16 cellular contexts compared by ENCODE assay signal in genomic region chr16:30700971-30701370, GRCh38. TPM values are rescaled to one million over a fixed set of nuclear protein-coding genes. Genes with fewer than 3 reads are reported as not detected.
DNase-seq lines count a peak whose midpoint lies in the region; ATAC-seq and TF ChIP-seq lines count a peak whose summit lies in the region.
"Had no signal": no experiment of that assay in that cellular context is flagged by ENCODE, and none has a peak within 500 bp of the region (broad histone marks: within the 10 kb centered on the region; RNA-seq: fewer than 3 reads in every experiment).

No MANE protein-coding gene starts in this region.

- intact Hi-C loops in OCI-LY7 (cut with micrococcal nuclease; ENCODE audit: unreplicated experiment), result no loop called here

- H3K4me1 ChIP-seq in OCI-LY7 (ENCODE audit: insufficient read depth, low read length, poor library complexity, severe bottlenecking), result peaks cover 21% of the 10 kb centered on the region
- H3K4me1 ChIP-seq in smooth muscle cell (ENCODE audit: low read depth), result peaks cover 19% of the 10 kb centered on the region

- POLR2A ChIA-PET in OCI-LY7 (lab: Charles Lee), result no interaction called here

- 82% methylated on average over 5 of the region's 5 CpGs for WGBS in smooth muscle cell (ENCODE audit: low lambda C conversion rate)

- H4K20me1 ChIP-seq in OCI-LY7 (ENCODE audit: insufficient read depth, low read length) (no peaks in the 10 kb centered on the region; the same call in 1 of the 2 replicates), smooth muscle cell (ENCODE audit: low read depth) (peaks cover 30% of the 10 kb centered on the region)

- no peak for DNase-seq in activated naive CD4-positive, alpha-beta T cell treated with anti-CD3 and anti-CD28 coated beads, Interleukin-2, amount 50 U/mL, for 72 hours (ENCODE audit: low spot score in 2 of 2)
- DNase-seq in OCI-LY7 (ENCODE audit: low spot score) (no peak), fibroblast of the aortic adventitia (ENCODE audit: low read depth) (no peak), smooth muscle cell (lab: John Stamatoyannopoulos, UW; ENCODE audit: unreplicated experiment) (no peak), NCI-H1694 treated with DMSO at 0.1 percent for 48 hours (lab: John Stamatoyannopoulos, UW) (no peak), NCI-H524 treated with DMSO at 0.1 percent for 48 hours (lab: John Stamatoyannopoulos, UW) (no peak), T-helper 9 cell (no peak)
- DNase-seq: activated naive CD4-positive, alpha-beta T cell; naive thymus-derived CD4-positive, alpha-beta T cell; NCI-H2081 treated with DMSO at 0.1 percent for 48 hours; NCI-H748 treated with DMSO at 0.1 percent for 48 hours; RPMI8226; stimulated activated CD4-positive, alpha-beta T cell treated with anti-CD3 and anti-CD28 coated beads, Interleukin-4, amount 100 ng/mL, for 4 hours had no signal

- H3K27ac ChIP-seq in OCI-LY7 (ENCODE audit: low read depth, low read length, poor library complexity, severe bottlenecking), result no peak overlapping the region
- H3K27ac ChIP-seq in smooth muscle cell (ENCODE audit: low read depth), result peak overlapping the region; percentile 100

- no peak overlapping the region for H3K9ac ChIP-seq in smooth muscle cell (ENCODE audit: low read depth)

- H2AFZ ChIP-seq in OCI-LY7 (ENCODE audit: low read length) (no peak overlapping the region), smooth muscle cell (ENCODE audit: low read depth) (no peak overlapping the region)

- H3K4me1 Mint-ChIP-seq in activated naive CD4-positive, alpha-beta T cell treated with anti-CD3 and anti-CD28 coated beads, Interleukin-2, amount 50 U/mL, for 24 hours, result peaks cover 27% of the 10 kb centered on the region

- no peak for ATAC-seq in activated naive CD4-positive, alpha-beta T cell treated with anti-CD3 and anti-CD28 coated beads, Interleukin-2, amount 50 U/mL, for 72 hours
- ATAC-seq: naive thymus-derived CD4-positive, alpha-beta T cell; sciatic nerve had no signal

- CTCF ChIA-PET in OCI-LY7 (lab: Charles Lee; ENCODE audit: unreplicated experiment), result interaction anchor here (0.6 kb wide), 1 partner anchor 282 kb away, joined by 3 read pairs; no protein-coding TSS in a partner anchor

- peak overlapping the region; percentile 55 for H3K4me3 Mint-ChIP-seq in activated naive CD4-positive, alpha-beta T cell treated with anti-CD3 and anti-CD28 coated beads, Interleukin-2, amount 50 U/mL, for 24 hours

- H3K36me3 ChIP-seq in OCI-LY7 (ENCODE audit: insufficient read depth, low read length) (peaks cover 66% of the 10 kb centered on the region), smooth muscle cell (ENCODE audit: low read depth) (peaks cover 14% of the 10 kb centered on the region)

- no peak for TF ChIP-seq CTCF in OCI-LY7 (conservative IDR thresholded peaks at IDR 0.05; ENCODE audit: low read length)
- no peak for TF ChIP-seq CTCF in fibroblast of the aortic adventitia (IDR thresholded peaks at IDR 0.05; ENCODE audit: insufficient read depth, low read length)
- TF ChIP-seq CTCF in smooth muscle cell (IDR thresholded peaks at IDR 0.05; ENCODE audit: borderline replicate concordance, insufficient read depth, poor library complexity, severe bottlenecking), result no peak

- H3K27me3 Mint-ChIP-seq in activated naive CD4-positive, alpha-beta T cell treated with anti-CD3 and anti-CD28 coated beads, Interleukin-2, amount 50 U/mL, for 24 hours, result no peaks in the 10 kb centered on the region
- H3K27me3 Mint-ChIP-seq: naive thymus-derived CD4-positive, alpha-beta T cell had no signal

- no TSS peak for BruUV-seq in OCI-LY7 (replicated peaks; lab: Mats Ljungman, UMichigan)

- H3K9me2 ChIP-seq in OCI-LY7 (ENCODE audit: insufficient read depth, low read length), result no peaks in the 10 kb centered on the region

- H3K4me3 ChIP-seq in OCI-LY7 (ENCODE audit: low read depth, low read length, poor library complexity, severe bottlenecking), result no peak overlapping the region
- H3K4me3 ChIP-seq in fibroblast of the aortic adventitia (ENCODE audit: low read depth, low read length), result peak overlapping the region; percentile 37
- no peak overlapping the region for H3K4me3 ChIP-seq in smooth muscle cell
- H3K4me3 ChIP-seq: upper lobe of left lung had no signal

- H3K4me2 ChIP-seq in OCI-LY7 (ENCODE audit: low read length), result 0 out of 2 replicates have a peak overlapping the region, but pooled peaks have one; percentile 99
- H3K4me2 ChIP-seq in smooth muscle cell, result peak overlapping the region; percentile 91

- H3K9me3 Mint-ChIP-seq in activated naive CD4-positive, alpha-beta T cell treated with anti-CD3 and anti-CD28 coated beads, Interleukin-2, amount 50 U/mL, for 24 hours, result no peaks in the 10 kb centered on the region
- H3K9me3 Mint-ChIP-seq in activated naive CD4-positive, alpha-beta T cell treated with anti-CD3 and anti-CD28 coated beads, Interleukin-2, amount 50 U/mL, for 72 hours, result no peaks in the 10 kb centered on the region

- peaks cover 15% of the 10 kb centered on the region for H3K36me3 Mint-ChIP-seq in activated naive CD4-positive, alpha-beta T cell treated with anti-CD3 and anti-CD28 coated beads, Interleukin-2, amount 50 U/mL, for 24 hours
- peaks cover 19 to 32% of the 10 kb centered on the region in 2 donors for H3K36me3 Mint-ChIP-seq in activated naive CD4-positive, alpha-beta T cell treated with anti-CD3 and anti-CD28 coated beads, Interleukin-2, amount 50 U/mL, for 72 hours

- H3K27ac Mint-ChIP-seq in activated naive CD4-positive, alpha-beta T cell treated with anti-CD3 and anti-CD28 coated beads, Interleukin-2, amount 50 U/mL, for 24 hours, result no peak overlapping the region
- peak overlapping the region in 1 of 2 donors; percentile 65 for H3K27ac Mint-ChIP-seq in activated naive CD4-positive, alpha-beta T cell treated with anti-CD3 and anti-CD28 coated beads, Interleukin-2, amount 50 U/mL, for 72 hours

- H3F3A ChIP-seq in smooth muscle cell (ENCODE audit: low read depth), result peaks cover 15% of the 10 kb centered on the region

- H3K9me3 ChIP-seq in OCI-LY7 (ENCODE audit: low read length) (no peaks in the 10 kb centered on the region), smooth muscle cell (replicated peaks; ENCODE audit: low read depth) (no peaks in the 10 kb centered on the region)
- H3K9me3 ChIP-seq: upper lobe of left lung had no signal

- no peaks in the 10 kb centered on the region for H3K27me3 ChIP-seq in smooth muscle cell (ENCODE audit: low read depth)
- H3K27me3 ChIP-seq: upper lobe of left lung had no signal

- H3K79me2 ChIP-seq in OCI-LY7 (ENCODE audit: insufficient read depth, low read depth, low read length) (peaks cover 30% of the 10 kb centered on the region), smooth muscle cell (ENCODE audit: low read depth) (peaks cover 35% of the 10 kb centered on the region)

RNA-seq across cellular contexts. Expression of gene SRCAP, which starts 2.0 kb away (rescaled TPM):
- total RNA-seq in activated naive CD4-positive, alpha-beta T cell treated with anti-CD3 and anti-CD28 coated beads, Interleukin-2, amount 50 U/mL, for 72 hours, result 10 to 100 TPM; 61.6 to 76.8 TPM
- total RNA-seq in OCI-LY7 (2014; rRNA removed; shearing (Covaris generic)), result 15.6 and 41.8 TPM in 2 replicates
- 92.6 and 93.7 TPM in 2 replicates for total RNA-seq in OCI-LY7 (2022)
- total RNA-seq in fibroblast of the aortic adventitia (ENCODE audit: low replicate concordance), result 10.8 and 21.9 TPM in 2 replicates
- total RNA-seq in smooth muscle cell, result 9.0 and 16.2 TPM in 2 replicates
- polyA plus RNA-seq in smooth muscle cell, result 14.5 and 24.9 TPM in 2 replicates

RNA-seq across cellular contexts. Expression of gene FBRS, which starts 42.7 kb away (rescaled TPM):
- 100 to 1,000 TPM; 104 to 117 TPM for total RNA-seq in activated naive CD4-positive, alpha-beta T cell treated with anti-CD3 and anti-CD28 coated beads, Interleukin-2, amount 50 U/mL, for 72 hours
- 31.8 and 36.8 TPM in 2 replicates for total RNA-seq in OCI-LY7 (2014; rRNA removed; shearing (Covaris generic))
- total RNA-seq in OCI-LY7 (2022), result 89.8 and 97.5 TPM in 2 replicates
- total RNA-seq in fibroblast of the aortic adventitia (ENCODE audit: low replicate concordance), result 18.3 and 28.4 TPM in 2 replicates
- 18.3 and 22.3 TPM in 2 replicates for total RNA-seq in smooth muscle cell
- polyA plus RNA-seq in smooth muscle cell, result 21.9 and 25.0 TPM in 2 replicates

RNA-seq across cellular contexts. Expression of gene PHKG2, which starts 47.3 kb away (rescaled TPM):
- total RNA-seq in activated naive CD4-positive, alpha-beta T cell treated with anti-CD3 and anti-CD28 coated beads, Interleukin-2, amount 50 U/mL, for 72 hours, result 10 to 100 TPM; 32.9 to 61.9 TPM
- 37.6 and 40.5 TPM in 2 replicates for total RNA-seq in OCI-LY7 (2014; rRNA removed; shearing (Covaris generic))
- total RNA-seq in OCI-LY7 (2022) (41.9 and 46.5 TPM in 2 replicates), fibroblast of the aortic adventitia (ENCODE audit: low replicate concordance) (20.8 and 24.0 TPM in 2 replicates), smooth muscle cell (24.9 and 35.9 TPM in 2 replicates)
- polyA plus RNA-seq in smooth muscle cell, result 39.1 and 40.1 TPM in 2 replicates

RNA-seq across cellular contexts. Expression of gene PRR14, which starts 50.2 kb away (rescaled TPM):
- total RNA-seq in activated naive CD4-positive, alpha-beta T cell treated with anti-CD3 and anti-CD28 coated beads, Interleukin-2, amount 50 U/mL, for 72 hours, result 100 to 1,000 TPM; 103 to 111 TPM
- 33.2 and 35.2 TPM in 2 replicates for total RNA-seq in OCI-LY7 (2014; rRNA removed; shearing (Covaris generic))
- total RNA-seq in OCI-LY7 (2022) (75.5 and 81.4 TPM in 2 replicates), fibroblast of the aortic adventitia (ENCODE audit: low replicate concordance) (8.8 and 14.5 TPM in 2 replicates), smooth muscle cell (7.4 and 22.0 TPM in 2 replicates)
- 16.7 and 26.1 TPM in 2 replicates for polyA plus RNA-seq in smooth muscle cell
